Comparison of ENCODE assay signal across 1 cellular context in the genomic region with DNA sequence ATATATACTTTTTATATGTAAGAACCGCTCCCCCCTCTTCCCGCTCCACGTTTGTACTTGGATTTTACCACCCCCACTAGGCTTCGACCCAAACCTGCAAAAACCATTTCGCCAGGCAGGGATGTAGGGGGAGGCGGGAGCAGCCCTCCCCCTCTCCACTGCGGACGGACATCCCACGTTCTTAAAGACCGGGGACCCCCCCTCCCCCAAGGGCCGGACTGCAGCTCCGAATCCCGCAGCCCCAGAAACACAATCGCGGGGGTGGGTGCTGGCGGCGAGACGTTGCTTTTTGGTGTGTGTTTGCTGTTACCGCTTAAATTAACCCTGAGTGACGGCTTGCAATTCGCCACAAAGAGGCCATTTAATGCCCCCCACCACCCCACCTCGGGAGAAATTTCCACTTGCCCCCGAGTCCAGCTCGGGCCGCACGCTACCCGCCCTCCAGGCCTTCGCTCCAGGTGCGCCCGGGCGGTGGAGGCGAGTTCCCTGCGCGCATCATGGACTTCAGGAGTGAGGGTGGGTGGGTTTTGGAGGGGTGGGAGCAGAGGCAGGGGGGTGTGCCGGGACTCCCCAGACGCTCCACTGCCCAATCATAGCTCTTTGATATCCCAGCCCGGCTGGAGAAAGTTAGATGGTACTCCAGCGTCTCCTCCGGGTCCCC.
A peak's percentile ranks its signal among the peaks of the same experiment; 100 is the strongest.
TF ChIP-seq lines count a peak whose summit lies in the region.

No MANE protein-coding gene starts in this region.

TF ChIP-seq in GM23338, 12 proteins besides CTCF, POLR2A, EP300 and RAD21:
- TF ChIP-seq EZH2 (IDR thresholded peaks at IDR 0.05; ENCODE audit: low read depth, unreplicated experiment) (peak; percentile 88), ZNF114 (CRISPR knock-in tag; IDR thresholded peaks at IDR 0.05) (no peak)
TF ChIP-seq in GM23338: peak in this region for 1.
